1 cellular context compared by ENCODE assay signal in the genomic region with DNA sequence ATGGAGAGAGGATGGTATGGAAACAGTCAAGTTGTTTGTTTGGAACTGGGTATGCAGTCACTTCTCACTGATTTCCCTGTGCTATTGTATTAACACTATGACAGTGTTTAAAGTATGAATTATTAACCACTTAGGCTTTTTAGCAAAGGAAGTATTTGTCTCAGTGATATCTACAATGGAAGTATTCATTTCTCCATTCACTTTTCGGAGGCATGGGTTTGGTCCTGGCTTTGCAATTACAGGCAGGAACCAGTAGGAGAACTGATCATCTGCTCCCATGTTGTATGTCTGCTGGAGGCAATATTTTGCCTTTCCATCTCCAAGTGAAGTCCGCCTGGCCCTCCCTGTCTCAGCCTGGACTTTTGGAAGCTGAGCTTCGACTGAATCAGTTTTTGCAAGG.
TF ChIP-seq lines count a peak whose summit lies in the region.

No MANE protein-coding gene starts in this region.

TF ChIP-seq in HepG2, 621 proteins besides CTCF, POLR2A, EP300 and RAD21:
- TF ChIP-seq, protein P1, sequence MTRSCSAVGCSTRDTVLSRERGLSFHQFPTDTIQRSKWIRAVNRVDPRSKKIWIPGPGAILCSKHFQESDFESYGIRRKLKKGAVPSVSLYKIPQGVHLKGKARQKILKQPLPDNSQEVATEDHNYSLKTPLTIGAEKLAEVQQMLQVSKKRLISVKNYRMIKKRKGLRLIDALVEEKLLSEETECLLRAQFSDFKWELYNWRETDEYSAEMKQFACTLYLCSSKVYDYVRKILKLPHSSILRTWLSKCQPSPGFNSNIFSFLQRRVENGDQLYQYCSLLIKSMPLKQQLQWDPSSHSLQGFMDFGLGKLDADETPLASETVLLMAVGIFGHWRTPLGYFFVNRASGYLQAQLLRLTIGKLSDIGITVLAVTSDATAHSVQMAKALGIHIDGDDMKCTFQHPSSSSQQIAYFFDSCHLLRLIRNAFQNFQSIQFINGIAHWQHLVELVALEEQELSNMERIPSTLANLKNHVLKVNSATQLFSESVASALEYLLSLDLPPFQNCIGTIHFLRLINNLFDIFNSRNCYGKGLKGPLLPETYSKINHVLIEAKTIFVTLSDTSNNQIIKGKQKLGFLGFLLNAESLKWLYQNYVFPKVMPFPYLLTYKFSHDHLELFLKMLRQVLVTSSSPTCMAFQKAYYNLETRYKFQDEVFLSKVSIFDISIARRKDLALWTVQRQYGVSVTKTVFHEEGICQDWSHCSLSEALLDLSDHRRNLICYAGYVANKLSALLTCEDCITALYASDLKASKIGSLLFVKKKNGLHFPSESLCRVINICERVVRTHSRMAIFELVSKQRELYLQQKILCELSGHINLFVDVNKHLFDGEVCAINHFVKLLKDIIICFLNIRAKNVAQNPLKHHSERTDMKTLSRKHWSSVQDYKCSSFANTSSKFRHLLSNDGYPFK (CRISPR knock-in tag; IDR thresholded peaks at IDR 0.05; ENCODE audit: borderline replicate concordance) = no peak
- no peak for TF ChIP-seq ETV5 (CRISPR knock-in tag; IDR thresholded peaks at IDR 0.05; ENCODE audit: borderline replicate concordance)
- TF ChIP-seq, protein P2, sequence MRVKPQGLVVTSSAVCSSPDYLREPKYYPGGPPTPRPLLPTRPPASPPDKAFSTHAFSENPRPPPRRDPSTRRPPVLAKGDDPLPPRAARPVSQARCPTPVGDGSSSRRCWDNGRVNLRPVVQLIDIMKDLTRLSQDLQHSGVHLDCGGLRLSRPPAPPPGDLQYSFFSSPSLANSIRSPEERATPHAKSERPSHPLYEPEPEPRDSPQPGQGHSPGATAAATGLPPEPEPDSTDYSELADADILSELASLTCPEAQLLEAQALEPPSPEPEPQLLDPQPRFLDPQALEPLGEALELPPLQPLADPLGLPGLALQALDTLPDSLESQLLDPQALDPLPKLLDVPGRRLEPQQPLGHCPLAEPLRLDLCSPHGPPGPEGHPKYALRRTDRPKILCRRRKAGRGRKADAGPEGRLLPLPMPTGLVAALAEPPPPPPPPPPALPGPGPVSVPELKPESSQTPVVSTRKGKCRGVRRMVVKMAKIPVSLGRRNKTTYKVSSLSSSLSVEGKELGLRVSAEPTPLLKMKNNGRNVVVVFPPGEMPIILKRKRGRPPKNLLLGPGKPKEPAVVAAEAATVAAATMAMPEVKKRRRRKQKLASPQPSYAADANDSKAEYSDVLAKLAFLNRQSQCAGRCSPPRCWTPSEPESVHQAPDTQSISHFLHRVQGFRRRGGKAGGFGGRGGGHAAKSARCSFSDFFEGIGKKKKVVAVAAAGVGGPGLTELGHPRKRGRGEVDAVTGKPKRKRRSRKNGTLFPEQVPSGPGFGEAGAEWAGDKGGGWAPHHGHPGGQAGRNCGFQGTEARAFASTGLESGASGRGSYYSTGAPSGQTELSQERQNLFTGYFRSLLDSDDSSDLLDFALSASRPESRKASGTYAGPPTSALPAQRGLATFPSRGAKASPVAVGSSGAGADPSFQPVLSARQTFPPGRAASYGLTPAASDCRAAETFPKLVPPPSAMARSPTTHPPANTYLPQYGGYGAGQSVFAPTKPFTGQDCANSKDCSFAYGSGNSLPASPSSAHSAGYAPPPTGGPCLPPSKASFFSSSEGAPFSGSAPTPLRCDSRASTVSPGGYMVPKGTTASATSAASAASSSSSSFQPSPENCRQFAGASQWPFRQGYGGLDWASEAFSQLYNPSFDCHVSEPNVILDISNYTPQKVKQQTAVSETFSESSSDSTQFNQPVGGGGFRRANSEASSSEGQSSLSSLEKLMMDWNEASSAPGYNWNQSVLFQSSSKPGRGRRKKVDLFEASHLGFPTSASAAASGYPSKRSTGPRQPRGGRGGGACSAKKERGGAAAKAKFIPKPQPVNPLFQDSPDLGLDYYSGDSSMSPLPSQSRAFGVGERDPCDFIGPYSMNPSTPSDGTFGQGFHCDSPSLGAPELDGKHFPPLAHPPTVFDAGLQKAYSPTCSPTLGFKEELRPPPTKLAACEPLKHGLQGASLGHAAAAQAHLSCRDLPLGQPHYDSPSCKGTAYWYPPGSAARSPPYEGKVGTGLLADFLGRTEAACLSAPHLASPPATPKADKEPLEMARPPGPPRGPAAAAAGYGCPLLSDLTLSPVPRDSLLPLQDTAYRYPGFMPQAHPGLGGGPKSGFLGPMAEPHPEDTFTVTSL (CRISPR knock-in tag; IDR thresholded peaks at IDR 0.05; ENCODE audit: borderline replicate concordance) = no peak
TF ChIP-seq in HepG2: peak in this region for 0.
